ENCODE assay signal across 11 cellular contexts in the genomic region with DNA sequence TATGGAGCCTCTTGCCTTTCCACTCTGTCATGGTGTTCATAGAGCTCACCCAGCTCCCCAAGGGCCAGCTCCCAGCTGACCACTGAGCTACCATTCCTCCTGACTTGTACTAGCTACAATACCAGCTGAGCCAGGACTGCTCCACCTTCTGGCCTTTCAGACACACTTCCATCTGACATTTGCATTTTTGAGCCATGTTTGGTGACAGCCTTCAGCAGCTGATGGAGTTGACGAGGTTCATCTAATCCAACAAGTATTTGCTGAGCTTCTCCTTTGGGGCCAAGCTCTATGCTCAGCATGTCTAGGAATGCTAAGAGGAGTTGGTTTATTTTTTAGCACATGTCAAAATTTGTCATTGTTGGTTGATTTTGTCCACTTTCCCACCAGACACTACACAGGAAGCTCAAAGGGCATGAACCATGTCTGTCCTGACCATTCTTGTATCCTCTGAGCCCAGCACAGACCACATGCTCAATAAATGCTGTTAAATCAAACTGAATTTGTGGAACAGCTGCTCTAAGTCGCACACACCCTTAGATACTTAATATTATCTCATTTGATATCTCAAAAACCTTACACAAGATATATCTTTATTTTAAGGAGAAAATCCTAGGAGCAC.
A peak's percentile ranks its signal among the peaks of the same experiment; 100 is the strongest.
DNase-seq lines count a peak whose midpoint lies in the region; ATAC-seq, FAIRE-seq and TF ChIP-seq lines count a peak whose summit lies in the region.
"Had no signal": no experiment of that assay in that cellular context is flagged by ENCODE, and none has a peak within 500 bp of the region (broad histone marks: within the 10 kb centered on the region; RNA-seq: fewer than 3 reads in every experiment).

No MANE protein-coding gene starts in this region.

- no peaks in the 10 kb centered on the region for H3K9me1 ChIP-seq in keratinocyte (ENCODE audit: control insufficient read depth, extremely low read depth, insufficient read depth, low read length)

- H3K9me2 ChIP-seq in GM23248 (ENCODE audit: insufficient read depth) = no peaks in the 10 kb centered on the region

- in situ Hi-C loops in GM23248 (cut with MboI) = no loop called here
- in situ Hi-C loops in SK-MEL-5 (cut with HindIII; ENCODE audit: low pct_unique_long_range_greater_than_20kb, low sequenced_read_pairs) = no loop called here

- dilution Hi-C loops in keratinocyte (cut with MboI; ENCODE audit: extremely low pct_ligation_motif_present, low sequenced_read_pairs) = no loop called here

- FAIRE-seq in keratinocyte (lab: Jason Lieb, UNC) = peak; percentile 69
- FAIRE-seq: endometrium had no signal

- H4K20me1 ChIP-seq in GM23248 (ENCODE audit: insufficient read depth) = no peaks in the 10 kb centered on the region
- no peaks in the 10 kb centered on the region for H4K20me1 ChIP-seq in keratinocyte (ENCODE audit: control insufficient read depth, extremely low read depth, insufficient read depth, low read length)

- TF ChIP-seq CTCF in AG09309 (IDR thresholded peaks at IDR 0.05; ENCODE audit: control insufficient read depth, insufficient read depth, low read depth, low read length, missing control alignments) (peak; percentile 28), keratinocyte (optimal IDR thresholded peaks at IDR 0.05 in 1 of 3, IDR thresholded peaks at IDR 0.05 in 1 of 3, conservative IDR thresholded peaks at IDR 0.05 in 1 of 3; ENCODE audit: extremely low read depth in 1 of 3, insufficient read depth in 2 of 3, low read length in 3 of 3) (peak; percentile 40 to 70 (median 58)), gastroesophageal sphincter (IDR thresholded peaks at IDR 0.05) (peak in 2 of 4 experiments; percentile 5 to 36)

- H3K36me3 ChIP-seq in GM23248 (ENCODE audit: low read depth) = no peaks in the 10 kb centered on the region
- no peaks in the 10 kb centered on the region for H3K36me3 ChIP-seq in keratinocyte (ENCODE audit: control insufficient read depth in 2 of 2, extremely low read depth in 1 of 2, insufficient read depth in 2 of 2, low read length in 2 of 2)
- no peaks in the 10 kb centered on the region for H3K36me3 ChIP-seq in effector memory CD4-positive, alpha-beta T cell (ENCODE audit: control insufficient read depth, insufficient read depth, low read length)
- H3K36me3 ChIP-seq in gastroesophageal sphincter = no peaks in the 10 kb centered on the region

- H3K4me2 ChIP-seq in GM23248 (ENCODE audit: unreplicated experiment) (no peak overlapping the region), keratinocyte (ENCODE audit: control insufficient read depth, extremely low read depth, insufficient read depth, low read depth, low read length) (no peak overlapping the region)

- WGBS in GM23248 (ENCODE audit: low coverage in 1 of 2, low lambda C conversion rate in 2 of 2, missing lambda C conversion rate in 2 of 2), 2 experiments = 45 to 49% methylated on average over 2 of the region's 2 CpGs
- WGBS in gastroesophageal sphincter (ENCODE audit: low coverage in 1 of 2), 2 donors = 64% methylated on average over 2 of the region's 2 CpGs; no CpG with 5 or more reads in 1 of the 2 donors

- H3K9ac ChIP-seq in GM23248 = no peak overlapping the region
- H3K9ac ChIP-seq in keratinocyte (ENCODE audit: control insufficient read depth, extremely low read depth, insufficient read depth, low read length) = no peak overlapping the region

- H2AFZ ChIP-seq in GM23248 (no peak overlapping the region), keratinocyte (ENCODE audit: control insufficient read depth, low read length) (no peak overlapping the region)

- H3K27me3 ChIP-seq in GM23248 (replicated peaks; ENCODE audit: insufficient read depth) = no peaks in the 10 kb centered on the region
- H3K27me3 ChIP-seq in keratinocyte (ENCODE audit: control insufficient read depth, extremely low read depth, insufficient read depth, low read length) = no peaks in the 10 kb centered on the region
- H3K27me3 ChIP-seq in effector memory CD4-positive, alpha-beta T cell (replicated peaks; ENCODE audit: control insufficient read depth, insufficient read depth, low read length, poor library complexity, severe bottlenecking) = no peaks in the 10 kb centered on the region
- no peaks in the 10 kb centered on the region for H3K27me3 ChIP-seq in gastroesophageal sphincter

- H3K27ac ChIP-seq in GM23248 (no peak overlapping the region), keratinocyte (ENCODE audit: control insufficient read depth, insufficient read depth, low read length) (no peak overlapping the region), gastroesophageal sphincter (no peak overlapping the region)
- no peak overlapping the region for H3K27ac ChIP-seq in effector memory CD4-positive, alpha-beta T cell (ENCODE audit: insufficient read depth, low read length, poor library complexity, severe bottlenecking)

- TF ChIP-seq POLR2A in gastroesophageal sphincter (IDR thresholded peaks at IDR 0.05) = no peak

- DNase-seq in AG09309 (ENCODE audit: low read depth) = no peak
- DNase-seq in GM23248 = peak; percentile 40
- peak; percentile 80 for DNase-seq in SK-MEL-5 (ENCODE audit: low read depth, low spot score)
- no peak for DNase-seq in keratinocyte (ENCODE audit: low read depth, low spot score)
- DNase-seq in D341Med (ENCODE audit: low spot score) = no peak
- no peak for DNase-seq in effector memory CD4-positive, alpha-beta T cell
- DNase-seq: activated CD4-positive, CD25-positive, alpha-beta regulatory T cell treated with anti-CD3 and anti-CD28 coated beads, Interleukin-2, amount 50 U/mL, for 72 hours; stimulated activated CD4-positive, alpha-beta T cell treated with anti-CD3 and anti-CD28 coated beads, Interleukin-12 subunit alpha, Interleukin-12 subunit beta, amount 100 ng/mL, for 4 hours had no signal

- H3K79me2 ChIP-seq in GM23248 (ENCODE audit: insufficient read depth) (no peaks in the 10 kb centered on the region), keratinocyte (ENCODE audit: control insufficient read depth, insufficient read depth, low read length) (no peaks in the 10 kb centered on the region)

- no peak overlapping the region for H3K4me3 ChIP-seq in AG09309 (ENCODE audit: control insufficient read depth, low read depth, low read length)
- no peak overlapping the region for H3K4me3 ChIP-seq in GM23248
- H3K4me3 ChIP-seq in keratinocyte (ENCODE audit: control insufficient read depth in 2 of 3, extremely low read depth in 1 of 3, insufficient read depth in 2 of 3, low read depth in 1 of 3, low read length in 3 of 3) = no peak overlapping the region
- H3K4me3 ChIP-seq in effector memory CD4-positive, alpha-beta T cell (ENCODE audit: insufficient read depth, low read depth, low read length, poor library complexity, severe bottlenecking) = no peak overlapping the region
- no peak overlapping the region for H3K4me3 ChIP-seq in gastroesophageal sphincter

- no peaks in the 10 kb centered on the region for H3K4me1 ChIP-seq in GM23248 (ENCODE audit: insufficient read depth)
- no peaks in the 10 kb centered on the region for H3K4me1 ChIP-seq in keratinocyte (ENCODE audit: control insufficient read depth, extremely low read depth, insufficient read depth, low read length)
- no peaks in the 10 kb centered on the region for H3K4me1 ChIP-seq in effector memory CD4-positive, alpha-beta T cell (ENCODE audit: control insufficient read depth, insufficient read depth, low read length, poor library complexity, severe bottlenecking)
- H3K4me1 ChIP-seq in gastroesophageal sphincter = no peaks in the 10 kb centered on the region

- no peaks in the 10 kb centered on the region for H3K9me3 ChIP-seq in GM23248 (ENCODE audit: low read depth)
- no peaks in the 10 kb centered on the region for H3K9me3 ChIP-seq in keratinocyte (ENCODE audit: control insufficient read depth, low read depth, low read length)
- H3K9me3 ChIP-seq in effector memory CD4-positive, alpha-beta T cell (ENCODE audit: control insufficient read depth, low read length) = no peaks in the 10 kb centered on the region
- H3K9me3 ChIP-seq in gastroesophageal sphincter = no peaks in the 10 kb centered on the region

- TF ChIP-seq EP300 in gastroesophageal sphincter (IDR thresholded peaks at IDR 0.05) = no peak

- H3F3A ChIP-seq in GM23248 (ENCODE audit: insufficient read depth) = no peaks in the 10 kb centered on the region

- ATAC-seq in gastroesophageal sphincter (no peak), HG02571 (IDR thresholded peaks at IDR 0.05; ENCODE audit: unreplicated experiment) (no peak)

Comparison
In these comparisons a context has a peak if more than half of its experiments do, and no peak if none do; other contexts are left out.
1. DNase-seq: peak in GM23248 (single experiment) and SK-MEL-5 (single experiment); none in AG09309 (single experiment), keratinocyte (single experiment), D341Med (single experiment) and effector memory CD4-positive, alpha-beta T cell (0 of 3).